In the genomic region with DNA sequence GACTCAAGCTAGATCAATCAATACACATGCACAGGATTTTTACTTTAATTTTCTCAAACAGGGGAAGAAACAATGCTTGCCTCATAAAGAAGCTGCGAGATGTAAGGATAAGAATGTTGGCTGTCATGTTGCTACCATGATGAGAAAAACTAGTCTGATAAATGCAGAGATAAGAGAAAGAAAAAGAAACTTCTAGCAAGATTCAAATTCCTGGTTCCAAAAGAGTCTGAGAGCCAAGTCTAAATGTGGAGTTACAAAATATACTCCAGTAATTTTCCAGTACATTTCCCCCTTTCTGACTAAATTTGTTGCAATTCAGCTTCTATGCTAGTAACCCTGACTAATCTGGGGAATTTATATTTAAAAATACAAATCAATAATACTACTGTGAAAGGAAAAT, we compare ENCODE assay signal across 18 cellular contexts.
"Had no signal": no experiment of that assay in that cellular context is flagged by ENCODE, and none has a peak within 500 bp of the region (broad histone marks: within the 10 kb centered on the region; RNA-seq: fewer than 3 reads in every experiment).

No MANE protein-coding gene starts in this region.

- H3K9me3 Mint-ChIP-seq: nephron progenitor cell had no signal

- H3K4me1 ChIP-seq: breast epithelium, testis, uterus had no signal

- DNase-seq: activated CD4-positive, alpha-beta T cell treated with anti-CD3 and anti-CD28 coated beads, Interleukin-2, amount 10 ng/mL, durations not matched to agents 24 days and 14 days; activated CD8-positive, alpha-beta memory T cell treated with anti-CD3 and anti-CD28 coated beads, Interleukin-2, amount 50 U/mL, for 4 hours; activated CD8-positive, alpha-beta T cell treated with anti-CD3 and anti-CD28 coated beads, Interleukin-2, amount 10 ng/mL, durations not matched to agents 7 days and 5 days; activated gamma-delta T cell treated with Interleukin-2 at 50 U/mL for 16 hours; activated naive CD8-positive, alpha-beta T cell treated with anti-CD3 and anti-CD28 coated beads for 36 hours; anterior cingulate cortex; cerebellar nuclear complex; dermis blood vessel endothelial cell; left ventricle myocardium superior; nephron progenitor cell; right lobe of liver; spleen; SW 1271; testis; uterus had no signal

- H3K36me3 ChIP-seq: breast epithelium, right lobe of liver, spleen, uterus had no signal

- H3K9me3 ChIP-seq: breast epithelium, right lobe of liver, spleen, testis, uterus had no signal

- H3K27me3 ChIP-seq: breast epithelium, right lobe of liver, spleen, testis, uterus had no signal

- H3K27ac ChIP-seq: right lobe of liver, spleen, testis had no signal

- H3K4me3 ChIP-seq: breast epithelium, right lobe of liver, spleen, testis, uterus had no signal

- H3K27me3 Mint-ChIP-seq: activated CD4-positive, alpha-beta T cell treated with anti-CD3 and anti-CD28 coated beads, Interleukin-2, amount 10 ng/mL, durations not matched to agents 24 days and 14 days; activated naive CD8-positive, alpha-beta T cell treated with anti-CD3 and anti-CD28 coated beads for 36 hours; stimulated activated naive CD8-positive, alpha-beta T cell treated with anti-CD3 and anti-CD28 coated beads, Interleukin-15, Interleukin-2, amounts not matched to agents 100 ng/mL and 50 ng/mL, for 24 hours had no signal

- H3K27ac Mint-ChIP-seq: activated CD4-positive, alpha-beta T cell treated with anti-CD3 and anti-CD28 coated beads, Interleukin-2, amount 10 ng/mL, durations not matched to agents 24 days and 14 days; activated CD8-positive, alpha-beta T cell treated with anti-CD3 and anti-CD28 coated beads, Interleukin-2, amount 10 ng/mL, durations not matched to agents 7 days and 5 days; activated naive CD8-positive, alpha-beta T cell treated with anti-CD3 and anti-CD28 coated beads for 36 hours; nephron progenitor cell; stimulated activated naive CD8-positive, alpha-beta T cell treated with anti-CD3 and anti-CD28 coated beads, Interleukin-15, Interleukin-2, amounts not matched to agents 100 ng/mL and 50 ng/mL, for 24 hours; WTC11 had no signal

- H3K36me3 Mint-ChIP-seq: WTC11 had no signal

- ATAC-seq: activated CD8-positive, alpha-beta T cell treated with anti-CD3 and anti-CD28 coated beads, Interleukin-2, amount 10 ng/mL, durations not matched to agents 7 days and 5 days; left ventricle myocardium superior; right lobe of liver; WTC11 had no signal

- H3K4me3 Mint-ChIP-seq: activated CD4-positive, alpha-beta T cell treated with anti-CD3 and anti-CD28 coated beads, Interleukin-2, amount 10 ng/mL, durations not matched to agents 24 days and 14 days; activated CD8-positive, alpha-beta T cell treated with anti-CD3 and anti-CD28 coated beads, Interleukin-2, amount 10 ng/mL, durations not matched to agents 7 days and 5 days; activated naive CD8-positive, alpha-beta T cell treated with anti-CD3 and anti-CD28 coated beads for 36 hours; nephron progenitor cell; stimulated activated naive CD8-positive, alpha-beta T cell treated with anti-CD3 and anti-CD28 coated beads, Interleukin-15, Interleukin-2, amounts not matched to agents 100 ng/mL and 50 ng/mL, for 24 hours; WTC11 had no signal
